Comparison of ENCODE assay signal across 1 cellular context in the genomic region with DNA sequence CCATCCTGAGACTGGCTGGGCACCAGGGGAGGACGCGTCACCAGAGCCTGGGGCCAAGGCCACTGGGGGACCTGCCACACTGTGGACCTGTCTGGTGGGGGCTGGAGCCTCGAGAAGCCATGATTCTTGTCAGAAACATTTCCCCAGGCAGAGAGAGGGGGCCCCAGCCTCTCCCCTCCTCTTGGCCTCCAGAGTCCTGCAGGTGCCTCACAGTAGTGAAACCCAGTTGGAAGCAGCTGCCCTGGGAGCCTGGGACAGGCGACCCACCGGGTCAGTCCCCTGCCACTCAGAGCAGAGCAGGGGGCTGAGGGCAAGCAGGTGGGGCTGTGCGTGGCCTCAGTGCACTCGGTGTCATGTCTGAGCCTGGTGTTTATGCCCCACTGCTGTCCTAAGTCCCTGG.
TF ChIP-seq lines count a peak whose summit lies in the region.

No MANE protein-coding gene starts in this region.

TF ChIP-seq in HepG2, 621 proteins besides CTCF, POLR2A, EP300 and RAD21:
- TF ChIP-seq ZNF569 (CRISPR knock-in tag; IDR thresholded peaks at IDR 0.05; ENCODE audit: borderline replicate concordance) (no peak), KLF12 (CRISPR knock-in tag; IDR thresholded peaks at IDR 0.05; ENCODE audit: borderline replicate concordance) (no peak), KAT8 (CRISPR knock-in tag; IDR thresholded peaks at IDR 0.05) (no peak), ZNF615 (CRISPR knock-in tag; IDR thresholded peaks at IDR 0.05; ENCODE audit: borderline replicate concordance) (no peak), ZNF841 (CRISPR knock-in tag; IDR thresholded peaks at IDR 0.05; ENCODE audit: borderline replicate concordance) (no peak), ZFP82 (CRISPR knock-in tag; IDR thresholded peaks at IDR 0.05; ENCODE audit: borderline replicate concordance) (no peak), ATF1 (CRISPR knock-in tag; IDR thresholded peaks at IDR 0.05) (no peak), TARDBP (CRISPR knock-in tag; IDR thresholded peaks at IDR 0.05) (no peak)
- TF ChIP-seq, protein P1, sequence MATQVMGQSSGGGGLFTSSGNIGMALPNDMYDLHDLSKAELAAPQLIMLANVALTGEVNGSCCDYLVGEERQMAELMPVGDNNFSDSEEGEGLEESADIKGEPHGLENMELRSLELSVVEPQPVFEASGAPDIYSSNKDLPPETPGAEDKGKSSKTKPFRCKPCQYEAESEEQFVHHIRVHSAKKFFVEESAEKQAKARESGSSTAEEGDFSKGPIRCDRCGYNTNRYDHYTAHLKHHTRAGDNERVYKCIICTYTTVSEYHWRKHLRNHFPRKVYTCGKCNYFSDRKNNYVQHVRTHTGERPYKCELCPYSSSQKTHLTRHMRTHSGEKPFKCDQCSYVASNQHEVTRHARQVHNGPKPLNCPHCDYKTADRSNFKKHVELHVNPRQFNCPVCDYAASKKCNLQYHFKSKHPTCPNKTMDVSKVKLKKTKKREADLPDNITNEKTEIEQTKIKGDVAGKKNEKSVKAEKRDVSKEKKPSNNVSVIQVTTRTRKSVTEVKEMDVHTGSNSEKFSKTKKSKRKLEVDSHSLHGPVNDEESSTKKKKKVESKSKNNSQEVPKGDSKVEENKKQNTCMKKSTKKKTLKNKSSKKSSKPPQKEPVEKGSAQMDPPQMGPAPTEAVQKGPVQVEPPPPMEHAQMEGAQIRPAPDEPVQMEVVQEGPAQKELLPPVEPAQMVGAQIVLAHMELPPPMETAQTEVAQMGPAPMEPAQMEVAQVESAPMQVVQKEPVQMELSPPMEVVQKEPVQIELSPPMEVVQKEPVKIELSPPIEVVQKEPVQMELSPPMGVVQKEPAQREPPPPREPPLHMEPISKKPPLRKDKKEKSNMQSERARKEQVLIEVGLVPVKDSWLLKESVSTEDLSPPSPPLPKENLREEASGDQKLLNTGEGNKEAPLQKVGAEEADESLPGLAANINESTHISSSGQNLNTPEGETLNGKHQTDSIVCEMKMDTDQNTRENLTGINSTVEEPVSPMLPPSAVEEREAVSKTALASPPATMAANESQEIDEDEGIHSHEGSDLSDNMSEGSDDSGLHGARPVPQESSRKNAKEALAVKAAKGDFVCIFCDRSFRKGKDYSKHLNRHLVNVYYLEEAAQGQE (IDR thresholded peaks at IDR 0.05; ENCODE audit: borderline replicate concordance in 1 of 2, low read depth in 1 of 2, low read length in 2 of 2): no peak
- TF ChIP-seq, protein P2, sequence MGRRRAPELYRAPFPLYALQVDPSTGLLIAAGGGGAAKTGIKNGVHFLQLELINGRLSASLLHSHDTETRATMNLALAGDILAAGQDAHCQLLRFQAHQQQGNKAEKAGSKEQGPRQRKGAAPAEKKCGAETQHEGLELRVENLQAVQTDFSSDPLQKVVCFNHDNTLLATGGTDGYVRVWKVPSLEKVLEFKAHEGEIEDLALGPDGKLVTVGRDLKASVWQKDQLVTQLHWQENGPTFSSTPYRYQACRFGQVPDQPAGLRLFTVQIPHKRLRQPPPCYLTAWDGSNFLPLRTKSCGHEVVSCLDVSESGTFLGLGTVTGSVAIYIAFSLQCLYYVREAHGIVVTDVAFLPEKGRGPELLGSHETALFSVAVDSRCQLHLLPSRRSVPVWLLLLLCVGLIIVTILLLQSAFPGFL (CRISPR knock-in tag; IDR thresholded peaks at IDR 0.05): no peak
TF ChIP-seq in HepG2: peak in this region for 0.
